14 cellular contexts compared by ENCODE assay signal in the genomic region with DNA sequence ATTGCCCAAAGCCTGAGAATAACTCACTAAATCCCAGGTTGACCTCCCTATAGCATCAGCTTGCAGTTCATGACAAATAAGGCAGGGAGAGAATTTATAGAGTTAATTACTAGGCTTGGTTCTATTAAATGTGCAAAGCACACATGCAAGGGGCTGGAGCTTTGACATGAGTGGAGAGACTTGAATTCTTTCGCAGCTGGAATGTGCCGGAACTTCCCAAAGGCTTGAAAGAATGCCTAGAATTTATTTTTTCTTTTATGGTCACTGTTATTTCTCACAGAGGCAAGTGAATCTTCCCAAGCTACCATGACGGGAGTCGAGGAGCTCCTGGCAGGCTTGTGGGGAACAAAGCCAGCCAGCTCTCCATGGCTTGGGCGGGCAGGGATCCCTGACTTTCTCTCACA.
DNase-seq lines count a peak whose midpoint lies in the region; ATAC-seq and TF ChIP-seq lines count a peak whose summit lies in the region.
"Had no signal": no experiment of that assay in that cellular context is flagged by ENCODE, and none has a peak within 500 bp of the region (broad histone marks: within the 10 kb centered on the region; RNA-seq: fewer than 3 reads in every experiment).

No MANE protein-coding gene starts in this region.

- no peaks in the 10 kb centered on the region for H3K27me3 Mint-ChIP-seq in osteocyte (ENCODE audit: unreplicated experiment)

- in situ Hi-C loops in Panc1 (cut with HindIII; ENCODE audit: low pct_unique_long_range_greater_than_20kb, low sequenced_read_pairs) = no loop called here

- H3K27me3 ChIP-seq in Panc1 (ENCODE audit: control insufficient read depth, insufficient read depth, low read length) = no peaks in the 10 kb centered on the region
- H3K27me3 ChIP-seq: heart right ventricle, vagina had no signal

- H3K4me1 Mint-ChIP-seq in osteocyte (ENCODE audit: unreplicated experiment) = peaks cover 54% of the 10 kb centered on the region
- H3K4me1 Mint-ChIP-seq: CD14-positive monocyte had no signal

- DNase-seq in AG10803 (ENCODE audit: low read depth) (peak; percentile 96), Panc1 (ENCODE audit: low read depth, low spot score) (no peak), fibroblast of pulmonary artery (ENCODE audit: low read depth) (peak; percentile 71), osteocyte (ENCODE audit: extremely low spot score, unreplicated experiment) (no peak), glomerular visceral epithelial cell (ENCODE audit: extremely low spot score) (no peak)
- DNase-seq in effector CD8-positive, alpha-beta T cell (lab: John Stamatoyannopoulos, UW) = no peak
- DNase-seq in activated CD4-positive, alpha-beta T cell treated with anti-CD3 and anti-CD28 coated beads, Interleukin-2, amount 50 U/mL, for 1 hour = no peak
- DNase-seq: heart right ventricle, OCI-M1 had no signal

- CTCF ChIA-PET in Panc1 (lab: Charles Lee) = no interaction called here

- peak overlapping the region; percentile 76; the same call in 1 of the 2 replicates for H3K27ac ChIP-seq in Panc1 (ENCODE audit: low read length)
- H3K27ac ChIP-seq: vagina had no signal

- peaks cover 4% of the 10 kb centered on the region for H3K9me3 Mint-ChIP-seq in osteocyte (ENCODE audit: unreplicated experiment)
- H3K9me3 Mint-ChIP-seq: T-helper 1 cell treated with Interleukin-12 subunit alpha and Interleukin-12 subunit beta and Interleukin-4 antibody, amounts not matched to agents 30 μg/mL and 1 μg/mL, for 36 hours had no signal

- ATAC-seq in Panc1 (no peak), HG02678 (IDR thresholded peaks at IDR 0.05; ENCODE audit: unreplicated experiment) (no peak)

- H3K4me3 ChIP-seq in AG10803 (ENCODE audit: low read length) = no peak overlapping the region
- H3K4me3 ChIP-seq in Panc1 (ENCODE audit: low read depth in 2 of 2, low read length in 2 of 2) = no peak overlapping the region
- H3K4me3 ChIP-seq in fibroblast of pulmonary artery (replicated peaks; ENCODE audit: low read depth, low read length) = no peak overlapping the region
- H3K4me3 ChIP-seq: skin epidermis, vagina had no signal

- no peaks in the 10 kb centered on the region for H3K9me3 ChIP-seq in Panc1 (ENCODE audit: control insufficient read depth, insufficient read depth, low read depth, low read length)
- H3K9me3 ChIP-seq: heart right ventricle, vagina had no signal

- intact Hi-C loops in Panc1 (cut with micrococcal nuclease; ENCODE audit: unreplicated experiment) = no loop called here

- H3K4me3 Mint-ChIP-seq in osteocyte (ENCODE audit: unreplicated experiment) = no peak overlapping the region
- H3K4me3 Mint-ChIP-seq: CD14-positive monocyte; T-helper 1 cell treated with Interleukin-12 subunit alpha and Interleukin-12 subunit beta and Interleukin-4 antibody, amounts not matched to agents 30 μg/mL and 1 μg/mL, for 36 hours had no signal

- H3K27ac Mint-ChIP-seq in osteocyte (ENCODE audit: unreplicated experiment) = peak overlapping the region; percentile 99
- H3K27ac Mint-ChIP-seq: CD14-positive monocyte; T-helper 1 cell treated with Interleukin-12 subunit alpha and Interleukin-12 subunit beta and Interleukin-4 antibody, amounts not matched to agents 30 μg/mL and 1 μg/mL, for 36 hours had no signal

- no TSS peak for BruUV-seq in Panc1 (replicated peaks; lab: Mats Ljungman, UMichigan)

- H3K4me1 ChIP-seq in Panc1 (ENCODE audit: control insufficient read depth, insufficient read depth, low read length) = peaks cover 8% of the 10 kb centered on the region; the same call in 1 of the 2 replicates

- no peak for TF ChIP-seq CTCF in AG10803 (conservative IDR thresholded peaks at IDR 0.05; ENCODE audit: low read length)
- TF ChIP-seq CTCF in Panc1 (IDR thresholded peaks at IDR 0.05) = no peak
- no peak for TF ChIP-seq CTCF in fibroblast of pulmonary artery (IDR thresholded peaks at IDR 0.05; ENCODE audit: low read length, missing control alignments)
- no peak for TF ChIP-seq CTCF in osteocyte (IDR thresholded peaks at IDR 0.05)

- H3K36me3 ChIP-seq in Panc1 (ENCODE audit: control insufficient read depth, insufficient read depth, low read length) = no peaks in the 10 kb centered on the region
- H3K36me3 ChIP-seq: heart right ventricle, vagina had no signal

- H3K36me3 Mint-ChIP-seq in osteocyte (ENCODE audit: unreplicated experiment) = peaks cover 2% of the 10 kb centered on the region
- H3K36me3 Mint-ChIP-seq: CD14-positive monocyte had no signal

- POLR2A ChIA-PET in Panc1 (lab: Charles Lee) = no interaction called here

Comparison
In these comparisons a context has a peak if more than half of its experiments do, and no peak if none do; other contexts are left out.
1. DNase-seq: peak in AG10803 (single experiment) and fibroblast of pulmonary artery (single experiment); none in Panc1 (single experiment), osteocyte (single experiment), effector CD8-positive, alpha-beta T cell (single experiment), activated CD4-positive, alpha-beta T cell treated with anti-CD3 and anti-CD28 coated beads, Interleukin-2, amount 50 U/mL, for 1 hour (single experiment) and glomerular visceral epithelial cell (single experiment).